9 cellular contexts compared by ENCODE assay signal in the genomic region with DNA sequence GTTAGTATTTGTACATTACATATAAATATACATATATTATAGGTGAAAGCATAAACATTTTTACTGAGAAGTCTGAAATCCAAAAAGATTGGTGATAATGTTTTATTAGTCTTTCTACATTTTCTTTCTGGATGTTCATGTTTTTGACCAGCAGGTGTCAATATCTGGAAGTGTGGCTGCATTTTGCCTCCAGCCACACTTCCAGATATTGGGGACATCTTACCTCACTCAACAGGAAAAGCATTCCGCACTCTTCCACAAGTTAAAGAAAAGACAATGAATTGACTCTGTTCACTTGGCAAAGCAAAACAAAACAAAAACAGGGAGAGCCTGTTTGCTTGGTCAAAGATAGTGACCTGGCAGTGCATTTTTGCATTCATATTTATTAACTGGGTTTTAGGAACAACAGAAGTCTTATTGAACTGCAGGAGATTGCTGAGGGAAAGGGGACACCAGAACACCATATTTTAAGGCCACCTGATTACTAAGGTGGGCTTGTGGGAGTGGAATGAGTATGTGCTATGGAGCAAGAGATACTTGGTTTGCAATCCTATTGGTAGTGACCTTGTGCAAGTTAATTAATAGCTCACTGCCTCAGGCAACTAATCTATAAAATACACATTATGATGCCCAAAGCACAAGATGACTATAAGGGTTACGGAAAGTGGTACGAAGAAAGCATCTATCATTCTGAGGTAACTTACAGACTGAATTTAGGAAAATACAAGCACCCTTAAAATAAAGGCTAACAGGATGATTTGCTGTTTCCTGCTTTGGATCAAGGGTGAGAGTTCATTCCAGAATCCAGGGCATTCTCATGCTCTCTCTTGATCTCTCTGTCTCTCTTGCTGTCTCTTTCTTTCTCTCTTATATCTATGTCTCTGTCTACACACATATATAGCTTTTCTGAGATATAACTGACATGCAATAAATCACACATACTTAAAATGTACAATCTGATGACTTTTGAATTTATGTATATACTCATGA.
DNase-seq lines count a peak whose midpoint lies in the region; ATAC-seq and TF ChIP-seq lines count a peak whose summit lies in the region.
"Had no signal": no experiment of that assay in that cellular context is flagged by ENCODE, and none has a peak within 500 bp of the region (broad histone marks: within the 10 kb centered on the region; RNA-seq: fewer than 3 reads in every experiment).

No MANE protein-coding gene starts in this region.

- no peaks in the 10 kb centered on the region for H3K27me3 Mint-ChIP-seq in nephron (ENCODE audit: low read depth)

- DNase-seq in EH (ENCODE audit: low read depth) (peak; percentile 35), LoVo (ENCODE audit: low spot score) (peak; percentile 27), dermis blood vessel endothelial cell (peak; percentile 44), posterior vena cava (ENCODE audit: low spot score) (no peak), T1000 (lab: John Stamatoyannopoulos, UW) (no peak)
- DNase-seq: left cardiac atrium had no signal

- ATAC-seq in GM19351 (IDR thresholded peaks at IDR 0.05; ENCODE audit: unreplicated experiment) (no peak), HG03439 (IDR thresholded peaks at IDR 0.05; ENCODE audit: unreplicated experiment) (no peak)
- ATAC-seq: left cardiac atrium had no signal

- H3K4me3 Mint-ChIP-seq in nephron = no peak overlapping the region

- H3K4me1 Mint-ChIP-seq in nephron = no peaks in the 10 kb centered on the region

- peaks cover 8% of the 10 kb centered on the region for H3K9me3 Mint-ChIP-seq in nephron

- no peak overlapping the region for H3K27ac Mint-ChIP-seq in nephron

- TF ChIP-seq CTCF in nephron (IDR thresholded peaks at IDR 0.05; ENCODE audit: unreplicated experiment in 3 of 3) = peak; percentile 24 to 52 (median 48)

- no peaks in the 10 kb centered on the region for H3K36me3 Mint-ChIP-seq in nephron (ENCODE audit: low read depth)

- intact Hi-C loops in posterior vena cava (cut with DNase I) = no loop called here

Comparison
In these comparisons a context has a peak if more than half of its experiments do, and no peak if none do; other contexts are left out.
1. DNase-seq: peak in EH (single experiment), LoVo (single experiment) and dermis blood vessel endothelial cell (single experiment); none in posterior vena cava (single experiment) and T1000 (single experiment).